Comparison of ENCODE assay signal across 1 cellular context in the genomic region with DNA sequence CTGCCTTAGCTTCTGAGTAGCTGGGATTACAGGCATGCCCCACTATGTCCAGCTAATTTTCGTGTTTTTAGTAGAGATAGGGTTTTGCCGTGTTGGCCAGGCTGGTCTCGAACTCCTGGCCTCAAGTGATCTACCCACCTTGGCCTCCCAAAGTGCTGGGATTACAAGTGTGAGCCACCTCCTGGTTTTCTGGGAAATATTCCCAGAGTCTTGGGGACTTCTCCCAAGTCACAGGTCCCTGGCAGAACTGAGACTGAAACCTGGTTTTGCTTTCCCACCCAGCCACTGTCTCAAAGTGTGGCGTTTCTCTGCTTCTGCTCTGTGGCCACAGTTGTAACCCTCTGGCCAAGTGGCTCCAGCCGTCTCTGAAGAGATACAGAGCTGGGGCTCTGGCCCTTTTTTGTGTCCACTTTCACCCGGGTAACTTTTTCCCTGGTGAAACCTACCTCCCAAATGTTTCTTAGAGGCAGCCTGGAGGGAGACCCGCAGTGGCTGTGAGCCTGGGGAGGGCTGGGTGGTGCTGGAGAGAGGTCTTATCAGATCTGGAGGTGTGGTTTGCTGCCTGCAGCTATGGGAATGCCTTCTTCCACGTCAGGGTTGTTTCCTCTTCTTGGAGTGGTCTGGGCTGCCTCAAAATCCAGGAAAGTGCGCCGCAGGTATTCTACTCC.
TF ChIP-seq lines count a peak whose summit lies in the region.

No MANE protein-coding gene starts in this region.

TF ChIP-seq in GM12878, 131 proteins besides CTCF, POLR2A, EP300 and RAD21 (continues in another document):
- peak; percentile 80 for TF ChIP-seq GATAD2B (conservative IDR thresholded peaks at IDR 0.05; ENCODE audit: low read depth)
- TF ChIP-seq ZNF384 (IDR thresholded peaks at IDR 0.05; ENCODE audit: borderline replicate concordance, low read depth, low read length), result no peak
- peak; percentile 60; the same call in 1 of the 2 replicates for TF ChIP-seq EED (IDR thresholded peaks at IDR 0.05; ENCODE audit: low read depth)
- 0 out of 2 replicates have a peak, but pooled peaks have one; percentile 24 for TF ChIP-seq IRF4 (IDR thresholded peaks at IDR 0.05; ENCODE audit: low read depth, low read length)
- TF ChIP-seq POLR2AphosphoS2 (IDR thresholded peaks at IDR 0.05; ENCODE audit: low read depth, low read length), result no peak
- TF ChIP-seq SP1 (IDR thresholded peaks at IDR 0.05; ENCODE audit: low read depth, low read length), result no peak
- TF ChIP-seq GABPA (IDR thresholded peaks at IDR 0.05; ENCODE audit: low read depth), result no peak
- TF ChIP-seq BHLHE40 (IDR thresholded peaks at IDR 0.05; ENCODE audit: borderline replicate concordance in 1 of 2, low read depth in 2 of 2, low read length in 1 of 2), result peak; percentile 25 to 42; a peak in 2 of 4 replicates
- TF ChIP-seq, protein P1, sequence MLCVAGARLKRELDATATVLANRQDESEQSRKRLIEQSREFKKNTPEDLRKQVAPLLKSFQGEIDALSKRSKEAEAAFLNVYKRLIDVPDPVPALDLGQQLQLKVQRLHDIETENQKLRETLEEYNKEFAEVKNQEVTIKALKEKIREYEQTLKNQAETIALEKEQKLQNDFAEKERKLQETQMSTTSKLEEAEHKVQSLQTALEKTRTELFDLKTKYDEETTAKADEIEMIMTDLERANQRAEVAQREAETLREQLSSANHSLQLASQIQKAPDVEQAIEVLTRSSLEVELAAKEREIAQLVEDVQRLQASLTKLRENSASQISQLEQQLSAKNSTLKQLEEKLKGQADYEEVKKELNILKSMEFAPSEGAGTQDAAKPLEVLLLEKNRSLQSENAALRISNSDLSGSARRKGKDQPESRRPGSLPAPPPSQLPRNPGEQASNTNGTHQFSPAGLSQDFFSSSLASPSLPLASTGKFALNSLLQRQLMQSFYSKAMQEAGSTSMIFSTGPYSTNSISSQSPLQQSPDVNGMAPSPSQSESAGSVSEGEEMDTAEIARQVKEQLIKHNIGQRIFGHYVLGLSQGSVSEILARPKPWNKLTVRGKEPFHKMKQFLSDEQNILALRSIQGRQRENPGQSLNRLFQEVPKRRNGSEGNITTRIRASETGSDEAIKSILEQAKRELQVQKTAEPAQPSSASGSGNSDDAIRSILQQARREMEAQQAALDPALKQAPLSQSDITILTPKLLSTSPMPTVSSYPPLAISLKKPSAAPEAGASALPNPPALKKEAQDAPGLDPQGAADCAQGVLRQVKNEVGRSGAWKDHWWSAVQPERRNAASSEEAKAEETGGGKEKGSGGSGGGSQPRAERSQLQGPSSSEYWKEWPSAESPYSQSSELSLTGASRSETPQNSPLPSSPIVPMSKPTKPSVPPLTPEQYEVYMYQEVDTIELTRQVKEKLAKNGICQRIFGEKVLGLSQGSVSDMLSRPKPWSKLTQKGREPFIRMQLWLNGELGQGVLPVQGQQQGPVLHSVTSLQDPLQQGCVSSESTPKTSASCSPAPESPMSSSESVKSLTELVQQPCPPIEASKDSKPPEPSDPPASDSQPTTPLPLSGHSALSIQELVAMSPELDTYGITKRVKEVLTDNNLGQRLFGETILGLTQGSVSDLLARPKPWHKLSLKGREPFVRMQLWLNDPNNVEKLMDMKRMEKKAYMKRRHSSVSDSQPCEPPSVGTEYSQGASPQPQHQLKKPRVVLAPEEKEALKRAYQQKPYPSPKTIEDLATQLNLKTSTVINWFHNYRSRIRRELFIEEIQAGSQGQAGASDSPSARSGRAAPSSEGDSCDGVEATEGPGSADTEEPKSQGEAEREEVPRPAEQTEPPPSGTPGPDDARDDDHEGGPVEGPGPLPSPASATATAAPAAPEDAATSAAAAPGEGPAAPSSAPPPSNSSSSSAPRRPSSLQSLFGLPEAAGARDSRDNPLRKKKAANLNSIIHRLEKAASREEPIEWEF (IDR thresholded peaks at IDR 0.05; ENCODE audit: insufficient replicate concordance, low read depth, low read length), result peak; percentile 62
- 0 out of 2 replicates have a peak, but pooled peaks have one; percentile 20 for TF ChIP-seq SMARCA5 (IDR thresholded peaks at IDR 0.05)
- TF ChIP-seq, protein P2, sequence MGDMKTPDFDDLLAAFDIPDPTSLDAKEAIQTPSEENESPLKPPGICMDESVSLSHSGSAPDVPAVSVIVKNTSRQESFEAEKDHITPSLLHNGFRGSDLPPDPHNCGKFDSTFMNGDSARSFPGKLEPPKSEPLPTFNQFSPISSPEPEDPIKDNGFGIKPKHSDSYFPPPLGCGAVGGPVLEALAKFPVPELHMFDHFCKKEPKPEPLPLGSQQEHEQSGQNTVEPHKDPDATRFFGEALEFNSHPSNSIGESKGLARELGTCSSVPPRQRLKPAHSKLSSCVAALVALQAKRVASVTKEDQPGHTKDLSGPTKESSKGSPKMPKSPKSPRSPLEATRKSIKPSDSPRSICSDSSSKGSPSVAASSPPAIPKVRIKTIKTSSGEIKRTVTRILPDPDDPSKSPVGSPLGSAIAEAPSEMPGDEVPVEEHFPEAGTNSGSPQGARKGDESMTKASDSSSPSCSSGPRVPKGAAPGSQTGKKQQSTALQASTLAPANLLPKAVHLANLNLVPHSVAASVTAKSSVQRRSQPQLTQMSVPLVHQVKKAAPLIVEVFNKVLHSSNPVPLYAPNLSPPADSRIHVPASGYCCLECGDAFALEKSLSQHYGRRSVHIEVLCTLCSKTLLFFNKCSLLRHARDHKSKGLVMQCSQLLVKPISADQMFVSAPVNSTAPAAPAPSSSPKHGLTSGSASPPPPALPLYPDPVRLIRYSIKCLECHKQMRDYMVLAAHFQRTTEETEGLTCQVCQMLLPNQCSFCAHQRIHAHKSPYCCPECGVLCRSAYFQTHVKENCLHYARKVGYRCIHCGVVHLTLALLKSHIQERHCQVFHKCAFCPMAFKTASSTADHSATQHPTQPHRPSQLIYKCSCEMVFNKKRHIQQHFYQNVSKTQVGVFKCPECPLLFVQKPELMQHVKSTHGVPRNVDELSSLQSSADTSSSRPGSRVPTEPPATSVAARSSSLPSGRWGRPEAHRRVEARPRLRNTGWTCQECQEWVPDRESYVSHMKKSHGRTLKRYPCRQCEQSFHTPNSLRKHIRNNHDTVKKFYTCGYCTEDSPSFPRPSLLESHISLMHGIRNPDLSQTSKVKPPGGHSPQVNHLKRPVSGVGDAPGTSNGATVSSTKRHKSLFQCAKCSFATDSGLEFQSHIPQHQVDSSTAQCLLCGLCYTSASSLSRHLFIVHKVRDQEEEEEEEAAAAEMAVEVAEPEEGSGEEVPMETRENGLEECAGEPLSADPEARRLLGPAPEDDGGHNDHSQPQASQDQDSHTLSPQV (IDR thresholded peaks at IDR 0.05), result 0 out of 2 replicates have a peak, but pooled peaks have one; percentile 50
- TF ChIP-seq IKZF1 (conservative IDR thresholded peaks at IDR 0.05), result peak; percentile 92
- TF ChIP-seq, protein P3, sequence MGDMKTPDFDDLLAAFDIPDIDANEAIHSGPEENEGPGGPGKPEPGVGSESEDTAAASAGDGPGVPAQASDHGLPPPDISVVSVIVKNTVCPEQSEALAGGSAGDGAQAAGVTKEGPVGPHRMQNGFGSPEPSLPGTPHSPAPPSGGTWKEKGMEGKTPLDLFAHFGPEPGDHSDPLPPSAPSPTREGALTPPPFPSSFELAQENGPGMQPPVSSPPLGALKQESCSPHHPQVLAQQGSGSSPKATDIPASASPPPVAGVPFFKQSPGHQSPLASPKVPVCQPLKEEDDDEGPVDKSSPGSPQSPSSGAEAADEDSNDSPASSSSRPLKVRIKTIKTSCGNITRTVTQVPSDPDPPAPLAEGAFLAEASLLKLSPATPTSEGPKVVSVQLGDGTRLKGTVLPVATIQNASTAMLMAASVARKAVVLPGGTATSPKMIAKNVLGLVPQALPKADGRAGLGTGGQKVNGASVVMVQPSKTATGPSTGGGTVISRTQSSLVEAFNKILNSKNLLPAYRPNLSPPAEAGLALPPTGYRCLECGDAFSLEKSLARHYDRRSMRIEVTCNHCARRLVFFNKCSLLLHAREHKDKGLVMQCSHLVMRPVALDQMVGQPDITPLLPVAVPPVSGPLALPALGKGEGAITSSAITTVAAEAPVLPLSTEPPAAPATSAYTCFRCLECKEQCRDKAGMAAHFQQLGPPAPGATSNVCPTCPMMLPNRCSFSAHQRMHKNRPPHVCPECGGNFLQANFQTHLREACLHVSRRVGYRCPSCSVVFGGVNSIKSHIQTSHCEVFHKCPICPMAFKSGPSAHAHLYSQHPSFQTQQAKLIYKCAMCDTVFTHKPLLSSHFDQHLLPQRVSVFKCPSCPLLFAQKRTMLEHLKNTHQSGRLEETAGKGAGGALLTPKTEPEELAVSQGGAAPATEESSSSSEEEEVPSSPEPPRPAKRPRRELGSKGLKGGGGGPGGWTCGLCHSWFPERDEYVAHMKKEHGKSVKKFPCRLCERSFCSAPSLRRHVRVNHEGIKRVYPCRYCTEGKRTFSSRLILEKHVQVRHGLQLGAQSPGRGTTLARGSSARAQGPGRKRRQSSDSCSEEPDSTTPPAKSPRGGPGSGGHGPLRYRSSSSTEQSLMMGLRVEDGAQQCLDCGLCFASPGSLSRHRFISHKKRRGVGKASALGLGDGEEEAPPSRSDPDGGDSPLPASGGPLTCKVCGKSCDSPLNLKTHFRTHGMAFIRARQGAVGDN (IDR thresholded peaks at IDR 0.05), result peak; percentile 71
- TF ChIP-seq, protein P4, sequence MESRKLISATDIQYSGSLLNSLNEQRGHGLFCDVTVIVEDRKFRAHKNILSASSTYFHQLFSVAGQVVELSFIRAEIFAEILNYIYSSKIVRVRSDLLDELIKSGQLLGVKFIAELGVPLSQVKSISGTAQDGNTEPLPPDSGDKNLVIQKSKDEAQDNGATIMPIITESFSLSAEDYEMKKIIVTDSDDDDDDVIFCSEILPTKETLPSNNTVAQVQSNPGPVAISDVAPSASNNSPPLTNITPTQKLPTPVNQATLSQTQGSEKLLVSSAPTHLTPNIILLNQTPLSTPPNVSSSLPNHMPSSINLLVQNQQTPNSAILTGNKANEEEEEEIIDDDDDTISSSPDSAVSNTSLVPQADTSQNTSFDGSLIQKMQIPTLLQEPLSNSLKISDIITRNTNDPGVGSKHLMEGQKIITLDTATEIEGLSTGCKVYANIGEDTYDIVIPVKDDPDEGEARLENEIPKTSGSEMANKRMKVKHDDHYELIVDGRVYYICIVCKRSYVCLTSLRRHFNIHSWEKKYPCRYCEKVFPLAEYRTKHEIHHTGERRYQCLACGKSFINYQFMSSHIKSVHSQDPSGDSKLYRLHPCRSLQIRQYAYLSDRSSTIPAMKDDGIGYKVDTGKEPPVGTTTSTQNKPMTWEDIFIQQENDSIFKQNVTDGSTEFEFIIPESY (IDR thresholded peaks at IDR 0.05), result no peak
- no peak for TF ChIP-seq PML (IDR thresholded peaks at IDR 0.05; ENCODE audit: low read length)
- TF ChIP-seq, protein P5, sequence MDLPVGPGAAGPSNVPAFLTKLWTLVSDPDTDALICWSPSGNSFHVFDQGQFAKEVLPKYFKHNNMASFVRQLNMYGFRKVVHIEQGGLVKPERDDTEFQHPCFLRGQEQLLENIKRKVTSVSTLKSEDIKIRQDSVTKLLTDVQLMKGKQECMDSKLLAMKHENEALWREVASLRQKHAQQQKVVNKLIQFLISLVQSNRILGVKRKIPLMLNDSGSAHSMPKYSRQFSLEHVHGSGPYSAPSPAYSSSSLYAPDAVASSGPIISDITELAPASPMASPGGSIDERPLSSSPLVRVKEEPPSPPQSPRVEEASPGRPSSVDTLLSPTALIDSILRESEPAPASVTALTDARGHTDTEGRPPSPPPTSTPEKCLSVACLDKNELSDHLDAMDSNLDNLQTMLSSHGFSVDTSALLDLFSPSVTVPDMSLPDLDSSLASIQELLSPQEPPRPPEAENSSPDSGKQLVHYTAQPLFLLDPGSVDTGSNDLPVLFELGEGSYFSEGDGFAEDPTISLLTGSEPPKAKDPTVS (IDR thresholded peaks at IDR 0.05; ENCODE audit: low read depth, low read length), result no peak
- TF ChIP-seq IKZF2 (IDR thresholded peaks at IDR 0.05), result peak; percentile 86 to 88
- TF ChIP-seq TCF7 (IDR thresholded peaks at IDR 0.05; ENCODE audit: borderline replicate concordance), result no peak
- TF ChIP-seq RB1 (IDR thresholded peaks at IDR 0.05; ENCODE audit: borderline replicate concordance), result no peak
- TF ChIP-seq CBFB (IDR thresholded peaks at IDR 0.05; ENCODE audit: low read depth), result no peak
- no peak for TF ChIP-seq NR2F1 (conservative IDR thresholded peaks at IDR 0.05)
- TF ChIP-seq ZNF217 (IDR thresholded peaks at IDR 0.05), result peak; percentile 33; the same call in 1 of the 2 replicates
- TF ChIP-seq JUND (IDR thresholded peaks at IDR 0.05; ENCODE audit: low read depth, low read length), result no peak
- 0 out of 2 replicates have a peak, but pooled peaks have one; percentile 11 for TF ChIP-seq WRNIP1 (IDR thresholded peaks at IDR 0.05; ENCODE audit: borderline replicate concordance, low read depth, low read length)
- TF ChIP-seq HDAC6 (IDR thresholded peaks at IDR 0.05; ENCODE audit: unreplicated experiment), result no peak
- TF ChIP-seq, protein P6, sequence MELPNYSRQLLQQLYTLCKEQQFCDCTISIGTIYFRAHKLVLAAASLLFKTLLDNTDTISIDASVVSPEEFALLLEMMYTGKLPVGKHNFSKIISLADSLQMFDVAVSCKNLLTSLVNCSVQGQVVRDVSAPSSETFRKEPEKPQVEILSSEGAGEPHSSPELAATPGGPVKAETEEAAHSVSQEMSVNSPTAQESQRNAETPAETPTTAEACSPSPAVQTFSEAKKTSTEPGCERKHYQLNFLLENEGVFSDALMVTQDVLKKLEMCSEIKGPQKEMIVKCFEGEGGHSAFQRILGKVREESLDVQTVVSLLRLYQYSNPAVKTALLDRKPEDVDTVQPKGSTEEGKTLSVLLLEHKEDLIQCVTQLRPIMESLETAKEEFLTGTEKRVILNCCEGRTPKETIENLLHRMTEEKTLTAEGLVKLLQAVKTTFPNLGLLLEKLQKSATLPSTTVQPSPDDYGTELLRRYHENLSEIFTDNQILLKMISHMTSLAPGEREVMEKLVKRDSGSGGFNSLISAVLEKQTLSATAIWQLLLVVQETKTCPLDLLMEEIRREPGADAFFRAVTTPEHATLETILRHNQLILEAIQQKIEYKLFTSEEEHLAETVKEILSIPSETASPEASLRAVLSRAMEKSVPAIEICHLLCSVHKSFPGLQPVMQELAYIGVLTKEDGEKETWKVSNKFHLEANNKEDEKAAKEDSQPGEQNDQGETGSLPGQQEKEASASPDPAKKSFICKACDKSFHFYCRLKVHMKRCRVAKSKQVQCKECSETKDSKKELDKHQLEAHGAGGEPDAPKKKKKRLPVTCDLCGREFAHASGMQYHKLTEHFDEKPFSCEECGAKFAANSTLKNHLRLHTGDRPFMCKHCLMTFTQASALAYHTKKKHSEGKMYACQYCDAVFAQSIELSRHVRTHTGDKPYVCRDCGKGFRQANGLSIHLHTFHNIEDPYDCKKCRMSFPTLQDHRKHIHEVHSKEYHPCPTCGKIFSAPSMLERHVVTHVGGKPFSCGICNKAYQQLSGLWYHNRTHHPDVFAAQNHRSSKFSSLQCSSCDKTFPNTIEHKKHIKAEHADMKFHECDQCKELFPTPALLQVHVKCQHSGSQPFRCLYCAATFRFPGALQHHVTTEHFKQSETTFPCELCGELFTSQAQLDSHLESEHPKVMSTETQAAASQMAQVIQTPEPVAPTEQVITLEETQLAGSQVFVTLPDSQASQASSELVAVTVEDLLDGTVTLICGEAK (IDR thresholded peaks at IDR 0.05; ENCODE audit: borderline replicate concordance), result 0 out of 2 replicates have a peak, but pooled peaks have one; percentile 19
